ENCODE assay signal across 11 cellular contexts in genomic region chr13:29922896-29923295, GRCh38.
A peak's percentile ranks its signal among the peaks of the same experiment; 100 is the strongest.
DNase-seq lines count a peak whose midpoint lies in the region; ATAC-seq and TF ChIP-seq lines count a peak whose summit lies in the region.
"Had no signal": no experiment of that assay in that cellular context is flagged by ENCODE, and none has a peak within 500 bp of the region (broad histone marks: within the 10 kb centered on the region; RNA-seq: fewer than 3 reads in every experiment).

No MANE protein-coding gene starts in this region.

- TF ChIP-seq CTCF in C4-2B (conservative IDR thresholded peaks at IDR 0.05), result no peak
- no peak for TF ChIP-seq CTCF in fibroblast of mammary gland (conservative IDR thresholded peaks at IDR 0.05; ENCODE audit: control insufficient read depth, insufficient read depth, low read depth, low read length)

- intact Hi-C loops in posterior cingulate gyrus (cut with DNase I), result no loop called here

- no peak for ATAC-seq in GM19467 (IDR thresholded peaks at IDR 0.05; ENCODE audit: unreplicated experiment)
- no peak for ATAC-seq in HG02798 (IDR thresholded peaks at IDR 0.05; ENCODE audit: poor library complexity, unreplicated experiment)

- H3K4me3 ChIP-seq in fibroblast of mammary gland (ENCODE audit: control insufficient read depth, low read depth, low read length), result no peak overlapping the region
- H3K4me3 ChIP-seq: spleen had no signal

- DNase-seq in RPMI7951 (ENCODE audit: low read depth), result peak; percentile 79
- DNase-seq in fibroblast of mammary gland (ENCODE audit: low read depth), result peak; percentile 84
- DNase-seq in renal cortical epithelial cell (ENCODE audit: low read depth), result peak; percentile 65
- DNase-seq in posterior cingulate gyrus, result no peak
- no peak for DNase-seq in NK-92 (lab: John Stamatoyannopoulos, UW; ENCODE audit: unreplicated experiment)
- DNase-seq: COR-L47, NCI-H446 treated with DMSO at 0.1 percent for 48 hours, spleen had no signal

- peak overlapping the region; percentile 98 for H3K27ac ChIP-seq in C4-2B

Comparison
In these comparisons a context has a peak if more than half of its experiments do, and no peak if none do; other contexts are left out.
1. DNase-seq: peak in RPMI7951 (single experiment), fibroblast of mammary gland (single experiment) and renal cortical epithelial cell (single experiment); none in posterior cingulate gyrus (0 of 10) and NK-92 (single experiment).